35 cellular contexts compared by ENCODE assay signal in genomic region chr15:87211547-87211946, GRCh38.
"Had no signal": no experiment of that assay in that cellular context is flagged by ENCODE, and none has a peak within 500 bp of the region (broad histone marks: within the 10 kb centered on the region; RNA-seq: fewer than 3 reads in every experiment).

No MANE protein-coding gene starts in this region.

- H3K9me3 ChIP-seq: adrenal gland, body of pancreas, colonic mucosa, esophagus squamous epithelium had no signal

- H3K4me3 Mint-ChIP-seq: activated B cell treated with CpG ODN at 0.5 μM for 24 hours; activated CD4-positive, alpha-beta memory T cell treated with anti-CD3 and anti-CD28 coated beads for 36 hours; activated CD4-positive, alpha-beta T cell treated with anti-CD3 and anti-CD28 coated beads, Interleukin-2, amount 10 ng/mL, durations not matched to agents 24 days and 14 days; activated CD8-positive, alpha-beta memory T cell treated with anti-CD3 and anti-CD28 coated beads, Interleukin-2, amount 10 ng/mL, durations not matched to agents 7 days and 5 days; activated CD8-positive, alpha-beta T cell treated with anti-CD3 and anti-CD28 coated beads, Interleukin-2, amount 10 ng/mL, durations not matched to agents 7 days and 5 days; activated naive CD4-positive, alpha-beta T cell treated with anti-CD3 and anti-CD28 coated beads for 36 hours; activated naive CD4-positive, alpha-beta T cell treated with anti-CD3 and anti-CD28 coated beads, Interleukin-2, amount 50 U/mL, for 24 hours; activated naive CD8-positive, alpha-beta T cell treated with anti-CD3 and anti-CD28 coated beads for 36 hours; activated naive CD8-positive, alpha-beta T cell treated with anti-CD3 and anti-CD28 coated beads, Interleukin-2, amount 50 U/mL, for 24 hours; activated T-helper 1 cell treated with anti-CD3 and anti-CD28 coated beads, Interleukin-12 subunit alpha, Interleukin-12 subunit beta, Interleukin-2, Interleukin-4 antibody, amounts not matched to agents 30 ng/mL and 10 ng/mL and 1 ng/mL, durations not matched to agents 14 hours and 24 hours and 36 hours; T-helper 17 cell; T-helper 2 cell treated with Interferon-gamma antibody and Interleukin-4, amounts not matched to agents 5 μg/mL and 100 μg/mL, for 36 hours had no signal

- H3K4me1 Mint-ChIP-seq: activated B cell treated with CpG ODN at 0.5 μM for 24 hours; activated CD4-positive, alpha-beta T cell treated with anti-CD3 and anti-CD28 coated beads, Interleukin-2, amount 10 ng/mL, durations not matched to agents 24 days and 14 days; activated CD8-positive, alpha-beta memory T cell treated with anti-CD3 and anti-CD28 coated beads, Interleukin-2, amount 10 ng/mL, durations not matched to agents 7 days and 5 days; activated naive CD4-positive, alpha-beta T cell treated with anti-CD3 and anti-CD28 coated beads, Interleukin-2, amount 50 U/mL, for 24 hours; activated naive CD8-positive, alpha-beta T cell treated with anti-CD3 and anti-CD28 coated beads for 36 hours; activated naive CD8-positive, alpha-beta T cell treated with anti-CD3 and anti-CD28 coated beads, Interleukin-2, amount 50 U/mL, for 24 hours; T-helper 17 cell had no signal

- H3K36me3 ChIP-seq: adrenal gland, cardiac muscle cell, colonic mucosa, esophagus squamous epithelium, WERI-Rb-1 had no signal

- H3K36me3 Mint-ChIP-seq: activated CD4-positive, alpha-beta memory T cell treated with anti-CD3 and anti-CD28 coated beads for 36 hours; activated CD8-positive, alpha-beta memory T cell treated with anti-CD3 and anti-CD28 coated beads, Interleukin-2, amount 10 ng/mL, durations not matched to agents 7 days and 5 days; activated naive CD4-positive, alpha-beta T cell treated with anti-CD3 and anti-CD28 coated beads, Interleukin-2, amount 50 U/mL, for 24 hours; activated naive CD8-positive, alpha-beta T cell treated with anti-CD3 and anti-CD28 coated beads for 36 hours had no signal

- H3K4me1 ChIP-seq: adrenal gland, body of pancreas, colonic mucosa had no signal

- H3K27me3 Mint-ChIP-seq: activated B cell treated with CpG ODN at 0.5 μM for 24 hours; activated CD4-positive, alpha-beta T cell treated with anti-CD3 and anti-CD28 coated beads, Interleukin-2, amount 10 ng/mL, durations not matched to agents 24 days and 14 days; activated CD8-positive, alpha-beta memory T cell treated with anti-CD3 and anti-CD28 coated beads, Interleukin-2, amount 10 ng/mL, durations not matched to agents 7 days and 5 days; activated naive CD8-positive, alpha-beta T cell treated with anti-CD3 and anti-CD28 coated beads for 36 hours; activated naive CD8-positive, alpha-beta T cell treated with anti-CD3 and anti-CD28 coated beads, Interleukin-2, amount 50 U/mL, for 24 hours had no signal

- DNase-seq: activated B cell treated with CpG ODN at 0.5 μM for 24 hours; activated CD4-positive, alpha-beta memory T cell treated with anti-CD3 and anti-CD28 coated beads for 36 hours; activated CD4-positive, alpha-beta T cell treated with anti-CD3 and anti-CD28 coated beads, Interleukin-2, amount 10 ng/mL, durations not matched to agents 24 days and 14 days; activated CD8-positive, alpha-beta memory T cell treated with anti-CD3 and anti-CD28 coated beads, Interleukin-2, amount 10 ng/mL, durations not matched to agents 7 days and 5 days; activated CD8-positive, alpha-beta memory T cell treated with anti-CD3 and anti-CD28 coated beads, Interleukin-2, amount 50 U/mL, for 4 hours; activated CD8-positive, alpha-beta T cell treated with anti-CD3 and anti-CD28 coated beads, Interleukin-2, amount 10 ng/mL, durations not matched to agents 7 days and 5 days; activated effector memory CD4-positive, alpha-beta T cell treated with anti-CD3 and anti-CD28 coated beads, Interleukin-2, amount 50 U/mL, for 16 hours; activated naive CD4-positive, alpha-beta T cell treated with anti-CD3 and anti-CD28 coated beads for 36 hours; activated naive CD8-positive, alpha-beta T cell treated with anti-CD3 and anti-CD28 coated beads for 36 hours; activated naive CD8-positive, alpha-beta T cell treated with anti-CD3 and anti-CD28 coated beads, Interleukin-2, amount 50 U/mL, for 24 hours; activated T-cell treated with anti-CD3 and anti-CD28 coated beads, Interleukin-2, amount 50 U/mL, for 1 hour; activated T-cell treated with anti-CD3 and anti-CD28 coated beads, Interleukin-2, amount 50 U/mL, for 48 hours; adrenal gland; amygdala; aorta; body of pancreas; central memory CD4-positive, alpha-beta T cell; cerebellar nuclear complex; colonic mucosa; effector CD8-positive, alpha-beta T cell; erythroblast; esophagus squamous epithelium; head of caudate nucleus; T-helper 1 cell; T-helper 17 cell; T1000; WERI-Rb-1 had no signal

- H3K27ac ChIP-seq: adrenal gland, body of pancreas, cardiac muscle cell, colonic mucosa, esophagus squamous epithelium, WERI-Rb-1 had no signal

- H3K4me3 ChIP-seq: adrenal gland, body of pancreas, cardiac muscle cell, colonic mucosa, esophagus squamous epithelium had no signal

- H3K27me3 ChIP-seq: adrenal gland, body of pancreas, cardiac muscle cell, colonic mucosa had no signal

- H3K27ac Mint-ChIP-seq: activated B cell treated with CpG ODN at 0.5 μM for 24 hours; activated CD4-positive, alpha-beta memory T cell treated with anti-CD3 and anti-CD28 coated beads for 36 hours; activated CD4-positive, alpha-beta T cell treated with anti-CD3 and anti-CD28 coated beads, Interleukin-2, amount 10 ng/mL, durations not matched to agents 24 days and 14 days; activated CD8-positive, alpha-beta memory T cell treated with anti-CD3 and anti-CD28 coated beads, Interleukin-2, amount 10 ng/mL, durations not matched to agents 7 days and 5 days; activated CD8-positive, alpha-beta T cell treated with anti-CD3 and anti-CD28 coated beads, Interleukin-2, amount 10 ng/mL, durations not matched to agents 7 days and 5 days; activated naive CD4-positive, alpha-beta T cell treated with anti-CD3 and anti-CD28 coated beads for 36 hours; activated naive CD4-positive, alpha-beta T cell treated with anti-CD3 and anti-CD28 coated beads, Interleukin-2, amount 50 U/mL, for 24 hours; activated naive CD8-positive, alpha-beta T cell treated with anti-CD3 and anti-CD28 coated beads for 36 hours; activated naive CD8-positive, alpha-beta T cell treated with anti-CD3 and anti-CD28 coated beads, Interleukin-2, amount 50 U/mL, for 24 hours; activated T-helper 1 cell treated with anti-CD3 and anti-CD28 coated beads, Interleukin-12 subunit alpha, Interleukin-12 subunit beta, Interleukin-2, Interleukin-4 antibody, amounts not matched to agents 30 ng/mL and 10 ng/mL and 1 ng/mL, durations not matched to agents 14 hours and 24 hours and 36 hours; activated T-helper 2 cell treated with anti-CD3 and anti-CD28 coated beads, Interferon-gamma antibody, Interleukin-2, Interleukin-4, amounts not matched to agents 10 μg/mL and 5 μg/mL and 100 μg/mL, durations not matched to agents 14 hours and 24 hours and 36 hours; T-helper 17 cell; T-helper 2 cell treated with Interferon-gamma antibody and Interleukin-4, amounts not matched to agents 5 μg/mL and 100 μg/mL, for 36 hours had no signal

- FAIRE-seq: endometrium, endothelial cell of umbilical vein, frontal cortex had no signal

- H3K9me3 Mint-ChIP-seq: activated B cell treated with CpG ODN at 0.5 μM for 24 hours; activated CD4-positive, alpha-beta memory T cell treated with anti-CD3 and anti-CD28 coated beads for 36 hours; activated CD4-positive, alpha-beta T cell treated with anti-CD3 and anti-CD28 coated beads, Interleukin-2, amount 10 ng/mL, durations not matched to agents 24 days and 14 days; activated naive CD4-positive, alpha-beta T cell treated with anti-CD3 and anti-CD28 coated beads for 36 hours; activated naive CD8-positive, alpha-beta T cell treated with anti-CD3 and anti-CD28 coated beads for 36 hours; activated naive CD8-positive, alpha-beta T cell treated with anti-CD3 and anti-CD28 coated beads, Interleukin-2, amount 50 U/mL, for 24 hours; activated T-helper 1 cell treated with anti-CD3 and anti-CD28 coated beads, Interleukin-12 subunit alpha, Interleukin-12 subunit beta, Interleukin-2, Interleukin-4 antibody, amounts not matched to agents 30 ng/mL and 10 ng/mL and 1 ng/mL, durations not matched to agents 14 hours and 24 hours and 36 hours; activated T-helper 2 cell treated with anti-CD3 and anti-CD28 coated beads, Interferon-gamma antibody, Interleukin-2, Interleukin-4, amounts not matched to agents 10 μg/mL and 5 μg/mL and 100 μg/mL, durations not matched to agents 14 hours and 24 hours and 36 hours had no signal
